ENCODE assay signal across 9 cellular contexts in genomic region chr5:114101153-114101552, GRCh38.
DNase-seq lines count a peak whose midpoint lies in the region; ATAC-seq and TF ChIP-seq lines count a peak whose summit lies in the region.
"Had no signal": no experiment of that assay in that cellular context is flagged by ENCODE, and none has a peak within 500 bp of the region (broad histone marks: within the 10 kb centered on the region; RNA-seq: fewer than 3 reads in every experiment).

No MANE protein-coding gene starts in this region.

- H3K4me1 ChIP-seq in SJCRH30 (no peaks in the 10 kb centered on the region), right atrium auricular region (no peaks in the 10 kb centered on the region)

- H3K27me3 ChIP-seq in SJCRH30 (no peaks in the 10 kb centered on the region), right atrium auricular region (no peaks in the 10 kb centered on the region)

- CTCF ChIA-PET in activated CD4-positive, alpha-beta T cell treated with anti-CD3 and anti-CD28 coated beads for 36 hours (lab: Charles Lee), result interaction anchor here (0.7 kb wide), 1 partner anchor 349 kb away, joined by 3 read pairs; no protein-coding TSS in a partner anchor

- intact Hi-C loops in activated CD4-positive, alpha-beta T cell treated with anti-CD3 and anti-CD28 coated beads for 36 hours (cut with DNase I, micrococcal nuclease), result loop anchor here in 1 of 2 experiments (2.0 kb wide), 1 partner anchor 350 kb away; no protein-coding TSS in a partner anchor

- H3K36me3 ChIP-seq in SJCRH30 (no peaks in the 10 kb centered on the region), right atrium auricular region (no peaks in the 10 kb centered on the region)

- H3K9me3 ChIP-seq in SJCRH30 (replicated peaks) (no peaks in the 10 kb centered on the region), right atrium auricular region (no peaks in the 10 kb centered on the region)

- H3K4me3 Mint-ChIP-seq in activated CD4-positive, alpha-beta T cell treated with anti-CD3 and anti-CD28 coated beads for 36 hours, result no peak overlapping the region
- H3K4me3 Mint-ChIP-seq: activated naive CD8-positive, alpha-beta T cell treated with anti-CD3 and anti-CD28 coated beads, Interleukin-2, amount 10 ng/mL, durations not matched to agents 7 days and 5 days had no signal

- DNase-seq in activated CD4-positive, alpha-beta T cell treated with anti-CD3 and anti-CD28 coated beads for 36 hours, result peak; percentile 13
- DNase-seq in activated CD4-positive, alpha-beta T cell treated with anti-CD3 and anti-CD28 coated beads, Interleukin-2, amount 50 U/mL, for 1 hour, result no peak
- DNase-seq in SJCRH30 (peak; percentile 19 to 56), right atrium auricular region (ENCODE audit: low spot score) (no peak), COLO668 (lab: John Stamatoyannopoulos, UW; ENCODE audit: unreplicated experiment) (no peak), NCI-H187 (lab: John Stamatoyannopoulos, UW) (no peak)
- DNase-seq: activated naive CD8-positive, alpha-beta T cell treated with anti-CD3 and anti-CD28 coated beads, Interleukin-2, amount 10 ng/mL, durations not matched to agents 7 days and 5 days had no signal

- H3K4me1 Mint-ChIP-seq in activated CD4-positive, alpha-beta T cell treated with anti-CD3 and anti-CD28 coated beads for 36 hours, result no peaks in the 10 kb centered on the region
- H3K4me1 Mint-ChIP-seq: activated naive CD8-positive, alpha-beta T cell treated with anti-CD3 and anti-CD28 coated beads, Interleukin-2, amount 10 ng/mL, durations not matched to agents 7 days and 5 days had no signal

- POLR2A ChIA-PET in activated CD4-positive, alpha-beta T cell treated with anti-CD3 and anti-CD28 coated beads for 36 hours (lab: Charles Lee), result no interaction called here

- H3K4me3 ChIP-seq in SJCRH30 (no peak overlapping the region), right atrium auricular region (no peak overlapping the region)

- no peaks in the 10 kb centered on the region for H3K36me3 Mint-ChIP-seq in activated CD4-positive, alpha-beta T cell treated with anti-CD3 and anti-CD28 coated beads for 36 hours (ENCODE audit: low read depth)
- H3K36me3 Mint-ChIP-seq: activated naive CD8-positive, alpha-beta T cell treated with anti-CD3 and anti-CD28 coated beads, Interleukin-2, amount 10 ng/mL, durations not matched to agents 7 days and 5 days had no signal

- H3K9me3 Mint-ChIP-seq in activated CD4-positive, alpha-beta T cell treated with anti-CD3 and anti-CD28 coated beads for 36 hours (ENCODE audit: low read depth), result no peaks in the 10 kb centered on the region
- H3K9me3 Mint-ChIP-seq: activated naive CD8-positive, alpha-beta T cell treated with anti-CD3 and anti-CD28 coated beads, Interleukin-2, amount 10 ng/mL, durations not matched to agents 7 days and 5 days had no signal

- TF ChIP-seq CTCF in right atrium auricular region (IDR thresholded peaks at IDR 0.05), result peak; percentile 41 to 68

- ATAC-seq in activated CD4-positive, alpha-beta T cell treated with anti-CD3 and anti-CD28 coated beads for 36 hours, result no peak
- peak; percentile 73 for ATAC-seq in HG03066 (IDR thresholded peaks at IDR 0.05; ENCODE audit: low read depth, unreplicated experiment)
- no peak for ATAC-seq in HG03135 (IDR thresholded peaks at IDR 0.05; ENCODE audit: unreplicated experiment)

- no peaks in the 10 kb centered on the region for H3K27me3 Mint-ChIP-seq in activated CD4-positive, alpha-beta T cell treated with anti-CD3 and anti-CD28 coated beads for 36 hours
- H3K27me3 Mint-ChIP-seq: activated naive CD8-positive, alpha-beta T cell treated with anti-CD3 and anti-CD28 coated beads, Interleukin-2, amount 10 ng/mL, durations not matched to agents 7 days and 5 days had no signal

- H3K27ac Mint-ChIP-seq in activated CD4-positive, alpha-beta T cell treated with anti-CD3 and anti-CD28 coated beads for 36 hours, result no peak overlapping the region
- H3K27ac Mint-ChIP-seq: activated naive CD8-positive, alpha-beta T cell treated with anti-CD3 and anti-CD28 coated beads, Interleukin-2, amount 10 ng/mL, durations not matched to agents 7 days and 5 days had no signal

- H3K27ac ChIP-seq in SJCRH30 (no peak overlapping the region), right atrium auricular region (no peak overlapping the region)

Comparison
In these comparisons a context has a peak if more than half of its experiments do, and no peak if none do; other contexts are left out.
1. DNase-seq: peak in activated CD4-positive, alpha-beta T cell treated with anti-CD3 and anti-CD28 coated beads for 36 hours (single experiment) and SJCRH30 (2 of 2); none in activated CD4-positive, alpha-beta T cell treated with anti-CD3 and anti-CD28 coated beads, Interleukin-2, amount 50 U/mL, for 1 hour (single experiment), right atrium auricular region (single experiment), COLO668 (single experiment) and NCI-H187 (0 of 2).